19 cellular contexts compared by ENCODE assay signal in genomic region chr14:43786066-43786762, GRCh38.
A peak's percentile ranks its signal among the peaks of the same experiment; 100 is the strongest.
DNase-seq lines count a peak whose midpoint lies in the region; ATAC-seq and TF ChIP-seq lines count a peak whose summit lies in the region.
"Had no signal": no experiment of that assay in that cellular context is flagged by ENCODE, and none has a peak within 500 bp of the region (broad histone marks: within the 10 kb centered on the region; RNA-seq: fewer than 3 reads in every experiment).

No MANE protein-coding gene starts in this region.

- intact Hi-C loops in A673 (cut with micrococcal nuclease; ENCODE audit: unreplicated experiment) = no loop called here

- no peaks in the 10 kb centered on the region for H3F3A ChIP-seq in SU-DHL-6 (ENCODE audit: insufficient read depth)

- H3K4me2 ChIP-seq in SU-DHL-6 (ENCODE audit: low read depth, low read length, poor library complexity, severe bottlenecking) = no peak overlapping the region
- H3K4me2 ChIP-seq: BLaER1 had no signal

- H3K9me2 ChIP-seq in SU-DHL-6 (replicated peaks; ENCODE audit: insufficient read depth, low read length) = no peaks in the 10 kb centered on the region

- POLR2A ChIA-PET in A673 (lab: Charles Lee; ENCODE audit: low non-redundant PET) = no interaction called here

- no peaks in the 10 kb centered on the region for H4K20me1 ChIP-seq in SU-DHL-6 (ENCODE audit: low read depth, low read length)
- H4K20me1 ChIP-seq: BLaER1 had no signal

- CTCF ChIA-PET in A673 (lab: Charles Lee) = interaction anchor here (0.6 kb wide), 1 partner anchor 552 kb away, joined by 4 read pairs; no protein-coding TSS in a partner anchor

- H3K27me3 ChIP-seq in A673 (replicated peaks; ENCODE audit: insufficient read depth, low read depth, low read length, poor library complexity) (no peaks in the 10 kb centered on the region), SU-DHL-6 (ENCODE audit: low read length) (no peaks in the 10 kb centered on the region)
- H3K27me3 ChIP-seq: BLaER1, SJSA1 had no signal

- ATAC-seq in HG03139 (IDR thresholded peaks at IDR 0.05; ENCODE audit: unreplicated experiment) (no peak), HG02970 (IDR thresholded peaks at IDR 0.05; ENCODE audit: low FRiP score, unreplicated experiment) (no peak)

- TF ChIP-seq CTCF in A673 (conservative IDR thresholded peaks at IDR 0.05; ENCODE audit: low read depth, low read length) (no peak), C4-2B (conservative IDR thresholded peaks at IDR 0.05) (no peak), SU-DHL-6 (IDR thresholded peaks at IDR 0.05; ENCODE audit: insufficient read depth, low read length, poor library complexity, severe bottlenecking) (no peak)

- H3K9ac ChIP-seq in SU-DHL-6 (ENCODE audit: low read length) = no peak overlapping the region
- H3K9ac ChIP-seq: BLaER1 had no signal

- peak overlapping the region; percentile 52 for H3K27ac ChIP-seq in A673 (ENCODE audit: low read depth, low read length, poor library complexity, severe bottlenecking)
- H3K27ac ChIP-seq in C4-2B = peak overlapping the region; percentile 22
- H3K27ac ChIP-seq in SU-DHL-6 (ENCODE audit: low read depth, low read length) = no peak overlapping the region
- H3K27ac ChIP-seq: BLaER1, RWPE1, SJSA1 had no signal

- H3K36me3 ChIP-seq in A673 (ENCODE audit: insufficient read depth, low read length, poor library complexity, severe bottlenecking) (no peaks in the 10 kb centered on the region), SU-DHL-6 (ENCODE audit: low read length) (no peaks in the 10 kb centered on the region)
- H3K36me3 ChIP-seq: BLaER1, SJSA1 had no signal

- H3K4me1 ChIP-seq in A673 (ENCODE audit: insufficient read depth, low read length, poor library complexity, severe bottlenecking) = peaks cover 30% of the 10 kb centered on the region
- H3K4me1 ChIP-seq: BLaER1, Caco-2, SJSA1 had no signal

- BruUV-seq in A673 (replicated peaks; lab: Mats Ljungman, UMichigan) = no TSS peak

- H3K4me3 ChIP-seq in A673 (ENCODE audit: low read depth, low read length, poor library complexity, severe bottlenecking) (no peak overlapping the region), SU-DHL-6 (ENCODE audit: insufficient read depth, low read length, poor library complexity, severe bottlenecking) (no peak overlapping the region)
- H3K4me3 ChIP-seq: BLaER1, SJSA1 had no signal

- H3K9me3 ChIP-seq in A673 (ENCODE audit: low read depth, low read length, poor library complexity, severe bottlenecking) (no peaks in the 10 kb centered on the region), SU-DHL-6 (ENCODE audit: insufficient read depth, low read length) (no peaks in the 10 kb centered on the region)
- H3K9me3 ChIP-seq: BLaER1, Caco-2, SJSA1 had no signal

- H2AFZ ChIP-seq in SU-DHL-6 (ENCODE audit: low read depth, low read length, severe bottlenecking) = peak overlapping the region; percentile 29

- DNase-seq in A673 (ENCODE audit: low spot score) (no peak), mesenteric fat pad (ENCODE audit: low spot score) (peak; percentile 62), NCI-H1694 treated with DMSO at 0.1 percent for 48 hours (lab: John Stamatoyannopoulos, UW) (no peak)
- DNase-seq: ACHN, Caco-2, DMS153, MM.1S, NCI-H1048, NCI-H1417 treated with DMSO at 0.1 percent for 48 hours, NCI-H187 treated with DMSO at 0.1 percent for 48 hours, NCI-H510A, NCI-H748 treated with DMSO at 0.1 percent for 48 hours had no signal

- H3K79me2 ChIP-seq in SU-DHL-6 (ENCODE audit: insufficient read depth, low read length) = no peaks in the 10 kb centered on the region
